2 cellular contexts compared by ENCODE assay signal in genomic region chr6:38185752-38186151, GRCh38.
TF ChIP-seq lines count a peak whose summit lies in the region.

No MANE protein-coding gene starts in this region.

TF ChIP-seq in IMR-90, 13 proteins besides CTCF, POLR2A, EP300 and RAD21:
- TF ChIP-seq RFX5 (IDR thresholded peaks at IDR 0.05; ENCODE audit: low read depth, low read length) (no peak), CEBPB (IDR thresholded peaks at IDR 0.05; ENCODE audit: low read depth, low read length) (no peak), FOS (IDR thresholded peaks at IDR 0.05; ENCODE audit: low read depth, low read length) (no peak), MAFK (IDR thresholded peaks at IDR 0.05; ENCODE audit: low read depth, low read length) (no peak), RCOR1 (IDR thresholded peaks at IDR 0.05; ENCODE audit: insufficient replicate concordance, low read length) (no peak), MAZ (IDR thresholded peaks at IDR 0.05; ENCODE audit: borderline replicate concordance, low read depth, low read length) (no peak), CHD1 (IDR thresholded peaks at IDR 0.05; ENCODE audit: low read depth, low read length) (no peak), ELK1 (IDR thresholded peaks at IDR 0.05; ENCODE audit: borderline replicate concordance, low read depth, low read length) (no peak), USF2 (IDR thresholded peaks at IDR 0.05; ENCODE audit: low read depth, low read length) (no peak), MXI1 (IDR thresholded peaks at IDR 0.05; ENCODE audit: borderline replicate concordance, low read depth, low read length) (no peak)

TF ChIP-seq in endothelial cell of umbilical vein, 7 proteins besides CTCF, POLR2A, EP300 and RAD21:
- TF ChIP-seq MYC (IDR thresholded peaks at IDR 0.05; ENCODE audit: low read depth, low read length) = no peak
- TF ChIP-seq MAX (IDR thresholded peaks at IDR 0.05; ENCODE audit: insufficient read depth, insufficient read length) = no peak
- TF ChIP-seq POLR2AphosphoS5 (IDR thresholded peaks at IDR 0.05; ENCODE audit: insufficient read depth, low read depth, low read length) = no peak
- no peak for TF ChIP-seq GATA2 (IDR thresholded peaks at IDR 0.05; ENCODE audit: insufficient read depth, insufficient read length, low read depth, low read length)
- no peak for TF ChIP-seq EZH2 (IDR thresholded peaks at IDR 0.05; ENCODE audit: borderline replicate concordance, low read depth, low read length, severe bottlenecking)
- no peak for TF ChIP-seq FOS (IDR thresholded peaks at IDR 0.05; ENCODE audit: borderline replicate concordance, insufficient read depth, low read length)
- TF ChIP-seq JUN (IDR thresholded peaks at IDR 0.05; ENCODE audit: borderline replicate concordance, insufficient read depth, insufficient read length, low read depth) = no peak
